24 cellular contexts compared by ENCODE assay signal in the genomic region with DNA sequence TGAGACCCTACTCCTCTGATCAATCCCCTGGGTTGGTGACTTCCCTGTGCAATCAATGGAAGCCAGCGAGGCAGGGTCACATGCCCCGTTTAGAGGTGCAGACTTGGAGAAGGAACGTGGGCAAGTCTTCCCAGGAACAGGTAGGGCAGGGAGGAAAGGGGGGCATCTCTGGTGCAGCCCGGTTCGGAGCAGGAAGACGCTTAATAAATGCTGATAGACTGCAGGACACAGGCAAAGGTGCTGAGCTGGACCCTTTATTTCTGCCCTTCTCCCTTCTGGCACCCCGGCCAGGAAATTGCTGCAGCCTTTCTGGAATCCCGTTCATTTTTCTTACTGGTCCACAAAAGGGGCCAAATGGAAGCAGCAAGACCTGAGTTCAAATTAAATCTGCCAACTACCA. TPM values are rescaled to one million over a fixed set of nuclear protein-coding genes. Genes with fewer than 3 reads are reported as not detected.
DNase-seq lines count a peak whose midpoint lies in the region; ATAC-seq and TF ChIP-seq lines count a peak whose summit lies in the region.
"Had no signal": no experiment of that assay in that cellular context is flagged by ENCODE, and none has a peak within 500 bp of the region (broad histone marks: within the 10 kb centered on the region; RNA-seq: fewer than 3 reads in every experiment).

No MANE protein-coding gene starts in this region.

- no peak overlapping the region for H2AFZ ChIP-seq in SK-N-SH (ENCODE audit: low read depth)

- H3K27ac ChIP-seq in naive thymus-derived CD4-positive, alpha-beta T cell (ENCODE audit: low read depth, low read length) = no peak overlapping the region
- no peak overlapping the region for H3K27ac ChIP-seq in SK-N-SH (ENCODE audit: low read depth in 2 of 2, low read length in 1 of 2)
- H3K27ac ChIP-seq: cardiac muscle cell, lower lobe of right lung had no signal

- TF ChIP-seq EP300 in SK-N-SH (IDR thresholded peaks at IDR 0.05; ENCODE audit: borderline replicate concordance in 1 of 2, low read depth in 1 of 2, low read length in 1 of 2) = no peak

- H4K20me1 ChIP-seq in SK-N-SH (ENCODE audit: insufficient read depth) = no peaks in the 10 kb centered on the region

- intact Hi-C loops in naive thymus-derived CD4-positive, alpha-beta T cell (cut with micrococcal nuclease) = loop anchor here in 1 of 2 donors (2.0 to 10.0 kb wide), 5 partner anchors 60 to 333 kb away; partner anchors contain the start of genes ERCC3 and IWS1

- no peak for TF ChIP-seq CTCF in SK-N-SH (IDR thresholded peaks at IDR 0.05)

- no peaks in the 10 kb centered on the region for H3K79me2 ChIP-seq in SK-N-SH (ENCODE audit: insufficient read depth)

- H3K27ac Mint-ChIP-seq in activated naive CD8-positive, alpha-beta T cell = no peak overlapping the region
- no peak overlapping the region for H3K27ac Mint-ChIP-seq in activated naive CD8-positive, alpha-beta T cell treated with anti-CD3 and anti-CD28 coated beads for 36 hours
- no peak overlapping the region for H3K27ac Mint-ChIP-seq in activated naive CD8-positive, alpha-beta T cell treated with anti-CD3 and anti-CD28 coated beads, Interleukin-2, amount 50 U/mL, for 24 hours
- H3K27ac Mint-ChIP-seq in naive thymus-derived CD4-positive, alpha-beta T cell = peak overlapping the region in 3 of 9 donors; percentile 42 to 68 (median 66)
- H3K27ac Mint-ChIP-seq: activated B cell treated with CpG ODN at 0.5 μM for 24 hours; activated CD4-positive, alpha-beta memory T cell treated with anti-CD3 and anti-CD28 coated beads, Interleukin-2, amount 10 ng/mL, durations not matched to agents 7 days and 5 days had no signal

- peaks cover 22% of the 10 kb centered on the region for H3K4me1 Mint-ChIP-seq in activated naive CD8-positive, alpha-beta T cell (ENCODE audit: low read depth)
- H3K4me1 Mint-ChIP-seq in activated naive CD8-positive, alpha-beta T cell treated with anti-CD3 and anti-CD28 coated beads for 36 hours = peaks cover 16% of the 10 kb centered on the region
- H3K4me1 Mint-ChIP-seq in activated naive CD8-positive, alpha-beta T cell treated with anti-CD3 and anti-CD28 coated beads, Interleukin-2, amount 50 U/mL, for 24 hours = peaks cover 30% of the 10 kb centered on the region
- H3K4me1 Mint-ChIP-seq in naive thymus-derived CD4-positive, alpha-beta T cell = peaks cover 12 to 22% (median 14%) of the 10 kb centered on the region in 7 donors

- peaks cover 4% of the 10 kb centered on the region for H3K36me3 Mint-ChIP-seq in activated naive CD8-positive, alpha-beta T cell
- no peaks in the 10 kb centered on the region for H3K36me3 Mint-ChIP-seq in activated naive CD8-positive, alpha-beta T cell treated with anti-CD3 and anti-CD28 coated beads for 36 hours
- no peaks in the 10 kb centered on the region for H3K36me3 Mint-ChIP-seq in activated naive CD8-positive, alpha-beta T cell treated with anti-CD3 and anti-CD28 coated beads, Interleukin-2, amount 50 U/mL, for 24 hours (ENCODE audit: low read depth)
- no peaks in the 10 kb centered on the region for H3K36me3 Mint-ChIP-seq in naive thymus-derived CD4-positive, alpha-beta T cell

- 92% methylated on average over 8 of the region's 8 CpGs for WGBS in SK-N-SH (ENCODE audit: low lambda C conversion rate)

- DNase-seq in activated naive CD8-positive, alpha-beta T cell treated with anti-CD3 and anti-CD28 coated beads for 36 hours = no peak
- DNase-seq in activated naive CD8-positive, alpha-beta T cell treated with anti-CD3 and anti-CD28 coated beads, Interleukin-2, amount 50 U/mL, for 24 hours = no peak
- no peak for DNase-seq in naive thymus-derived CD4-positive, alpha-beta T cell
- no peak for DNase-seq in SK-N-SH
- no peak for DNase-seq in ecto neural progenitor cell (ENCODE audit: low spot score)
- DNase-seq: activated B cell treated with CpG ODN at 0.5 μM for 24 hours; activated CD4-positive, alpha-beta memory T cell treated with anti-CD3 and anti-CD28 coated beads, Interleukin-2, amount 10 ng/mL, durations not matched to agents 7 days and 5 days; activated naive CD4-positive, alpha-beta T cell treated with Interleukin-2 at 50 U/mL for 16 hours; activated T-cell treated with anti-CD3 and anti-CD28 coated beads, Interleukin-2, amount 50 U/mL, for 1 hour; aorta; HCEC 1CT; kidney; lower lobe of right lung; NCI-H1105; NCI-H2029 treated with DMSO at 0.1 percent for 48 hours; small intestine; stimulated activated CD4-positive, alpha-beta T cell treated with anti-CD3 and anti-CD28 coated beads, Interleukin-1b, Interleukin-23, amount 100 ng/mL, for 48 hours; T-helper 9 cell had no signal

- CTCF ChIA-PET in naive thymus-derived CD4-positive, alpha-beta T cell (lab: Charles Lee) = no interaction called here
- CTCF ChIA-PET in SK-N-SH (lab: Yijun Ruan, JAX) = interaction anchor here (1.5 to 3.8 kb wide), 3 partner anchors 7 to 62 kb away, joined by 5 to 20 read pairs (median 18); no protein-coding TSS in a partner anchor

- no peak for ATAC-seq in activated naive CD8-positive, alpha-beta T cell treated with anti-CD3 and anti-CD28 coated beads, Interleukin-2, amount 50 U/mL, for 24 hours
- no peak for ATAC-seq in naive thymus-derived CD4-positive, alpha-beta T cell
- ATAC-seq in GM21515 (IDR thresholded peaks at IDR 0.05; ENCODE audit: unreplicated experiment) (no peak), HG02852 (IDR thresholded peaks at IDR 0.05; ENCODE audit: unreplicated experiment) (no peak)
- ATAC-seq: lower lobe of right lung had no signal

- peaks cover 12% of the 10 kb centered on the region for H3K27me3 Mint-ChIP-seq in activated naive CD8-positive, alpha-beta T cell
- H3K27me3 Mint-ChIP-seq in activated naive CD8-positive, alpha-beta T cell treated with anti-CD3 and anti-CD28 coated beads for 36 hours = peaks cover 39% of the 10 kb centered on the region
- H3K27me3 Mint-ChIP-seq in activated naive CD8-positive, alpha-beta T cell treated with anti-CD3 and anti-CD28 coated beads, Interleukin-2, amount 50 U/mL, for 24 hours = peaks cover 22% of the 10 kb centered on the region
- peaks cover 20 to 49% (median 23%) of the 10 kb centered on the region in 5 donors for H3K27me3 Mint-ChIP-seq in naive thymus-derived CD4-positive, alpha-beta T cell

- peaks cover 0 to 6% of the 10 kb centered on the region in 2 donors for H3K27me3 ChIP-seq in naive thymus-derived CD4-positive, alpha-beta T cell (ENCODE audit: control insufficient read depth in 2 of 2, insufficient read depth in 2 of 2, low read length in 2 of 2)
- H3K27me3 ChIP-seq in SK-N-SH (ENCODE audit: insufficient read depth) = no peaks in the 10 kb centered on the region

- H3K9me2 ChIP-seq in SK-N-SH = no peaks in the 10 kb centered on the region

- POLR2A ChIA-PET in naive thymus-derived CD4-positive, alpha-beta T cell (lab: Charles Lee) = interaction anchor here (4.5 kb wide), 1 partner anchor 28 kb away, joined by 25 read pairs; no protein-coding TSS in a partner anchor
- POLR2A ChIA-PET in SK-N-SH (lab: Yijun Ruan, JAX) = interaction anchor here (1.4 kb wide), 1 partner anchor 124 kb away, joined by 4 read pairs; the partner anchor contains the start of gene ERCC3

- H3K4me1 ChIP-seq in naive thymus-derived CD4-positive, alpha-beta T cell (ENCODE audit: control insufficient read depth in 2 of 2, insufficient read depth in 2 of 2, low read length in 2 of 2) = peaks cover 0 to 7% of the 10 kb centered on the region in 2 donors
- H3K4me1 ChIP-seq in SK-N-SH (ENCODE audit: control insufficient read depth in 1 of 2, insufficient read depth in 2 of 2, low read depth in 1 of 2, low read length in 1 of 2) = peaks cover 12 to 14% of the 10 kb centered on the region in 2 experiments; a peak in 3 of 4 replicates

- peak overlapping the region; percentile 42 for H3K4me3 Mint-ChIP-seq in activated naive CD8-positive, alpha-beta T cell
- H3K4me3 Mint-ChIP-seq in activated naive CD8-positive, alpha-beta T cell treated with anti-CD3 and anti-CD28 coated beads for 36 hours = no peak overlapping the region
- peak overlapping the region; percentile 9 for H3K4me3 Mint-ChIP-seq in activated naive CD8-positive, alpha-beta T cell treated with anti-CD3 and anti-CD28 coated beads, Interleukin-2, amount 50 U/mL, for 24 hours
- H3K4me3 Mint-ChIP-seq in naive thymus-derived CD4-positive, alpha-beta T cell = peak overlapping the region in 9 of 10 donors; percentile 34 to 91 (median 76)

- no peak overlapping the region for H3K9ac ChIP-seq in SK-N-SH

- no peaks in the 10 kb centered on the region for H3K36me3 ChIP-seq in naive thymus-derived CD4-positive, alpha-beta T cell (ENCODE audit: control insufficient read depth in 2 of 3, insufficient read depth in 3 of 3, low read length in 3 of 3)
- no peaks in the 10 kb centered on the region for H3K36me3 ChIP-seq in SK-N-SH (replicated peaks in 1 of 2; ENCODE audit: control insufficient read depth in 1 of 2, insufficient read depth in 2 of 2, low read length in 1 of 2)
- H3K36me3 ChIP-seq: cardiac muscle cell, lower lobe of right lung had no signal

- H3K9me3 Mint-ChIP-seq in activated naive CD8-positive, alpha-beta T cell (ENCODE audit: low read depth) = no peaks in the 10 kb centered on the region
- H3K9me3 Mint-ChIP-seq in activated naive CD8-positive, alpha-beta T cell treated with anti-CD3 and anti-CD28 coated beads for 36 hours = peaks cover 3% of the 10 kb centered on the region
- peaks cover 3% of the 10 kb centered on the region for H3K9me3 Mint-ChIP-seq in activated naive CD8-positive, alpha-beta T cell treated with anti-CD3 and anti-CD28 coated beads, Interleukin-2, amount 50 U/mL, for 24 hours
- H3K9me3 Mint-ChIP-seq in naive thymus-derived CD4-positive, alpha-beta T cell = peaks cover 0 to 2% (median 0%) of the 10 kb centered on the region in 11 donors
- H3K9me3 Mint-ChIP-seq: activated B cell treated with CpG ODN at 0.5 μM for 24 hours; activated CD4-positive, alpha-beta memory T cell treated with anti-CD3 and anti-CD28 coated beads, Interleukin-2, amount 10 ng/mL, durations not matched to agents 7 days and 5 days had no signal

- no peak overlapping the region for H3K4me3 ChIP-seq in naive thymus-derived CD4-positive, alpha-beta T cell (ENCODE audit: low read length)
- H3K4me3 ChIP-seq in SK-N-SH (ENCODE audit: low read depth in 2 of 2, low read length in 1 of 2) = no peak overlapping the region
- H3K4me3 ChIP-seq: cardiac muscle cell, lower lobe of right lung had no signal

- no peaks in the 10 kb centered on the region for H3K9me3 ChIP-seq in naive thymus-derived CD4-positive, alpha-beta T cell (ENCODE audit: control insufficient read depth in 2 of 3, low read length in 3 of 3)
- H3K9me3 ChIP-seq in SK-N-SH = no peaks in the 10 kb centered on the region
- H3K9me3 ChIP-seq: lower lobe of right lung had no signal

- H3F3A ChIP-seq in SK-N-SH (replicated peaks; ENCODE audit: insufficient read depth) = peaks cover 18% of the 10 kb centered on the region

- H3K4me2 ChIP-seq in SK-N-SH = no peak overlapping the region

- no peak for TF ChIP-seq RAD21 in SK-N-SH (IDR thresholded peaks at IDR 0.05; ENCODE audit: low read length)

RNA-seq across cellular contexts. Expression of gene PROC, which starts 0.8 kb away (rescaled TPM):
- total RNA-seq in activated naive CD8-positive, alpha-beta T cell treated with anti-CD3 and anti-CD28 coated beads for 36 hours = not detected
- total RNA-seq in naive thymus-derived CD4-positive, alpha-beta T cell = under 1 TPM in 1 of 5 experiments, not detected in 4; 0.64 TPM
- not detected for polyA plus RNA-seq in naive thymus-derived CD4-positive, alpha-beta T cell
- polyA plus RNA-seq in SK-N-SH (2012; rRNA removed) = 0.06 and 0.10 TPM in 2 replicates
- 0.06 and 0.22 TPM in 2 replicates for polyA plus RNA-seq in SK-N-SH (2012; cell fraction: cytosol; rRNA removed)
- 0.31 and 0.33 TPM in 2 replicates for polyA plus RNA-seq in SK-N-SH (2012; cell fraction: nucleus; rRNA removed)
- total RNA-seq: activated B cell treated with CpG ODN at 0.5 μM for 24 hours; activated CD4-positive, alpha-beta memory T cell treated with anti-CD3 and anti-CD28 coated beads, Interleukin-2, amount 10 ng/mL, durations not matched to agents 7 days and 5 days; cardiac muscle cell; lower lobe of right lung; omental fat pad; subcutaneous adipose tissue had no signal
- polyA plus RNA-seq: cardiac muscle cell had no signal

RNA-seq across cellular contexts. Expression of gene MAP3K2, which starts 29.6 kb away (rescaled TPM):
- 10 to 100 TPM; 41.1 to 43.2 TPM for total RNA-seq in activated naive CD8-positive, alpha-beta T cell treated with anti-CD3 and anti-CD28 coated beads for 36 hours
- total RNA-seq in naive thymus-derived CD4-positive, alpha-beta T cell = 100 to 1,000 TPM in 1 of 5 experiments, 10 to 100 TPM in 4; 60.5 to 111 (median 84.5) TPM
- polyA plus RNA-seq in naive thymus-derived CD4-positive, alpha-beta T cell = 10 to 100 TPM; 41.3 to 56.5 TPM
- polyA plus RNA-seq in SK-N-SH (2012; rRNA removed) = 2.7 and 4.0 TPM in 2 replicates
- 4.4 and 4.8 TPM in 2 replicates for polyA plus RNA-seq in SK-N-SH (2012; cell fraction: cytosol; rRNA removed)
- polyA plus RNA-seq in SK-N-SH (2012; cell fraction: nucleus; rRNA removed) = 3.7 and 5.4 TPM in 2 replicates
